26 cellular contexts compared by ENCODE assay signal in genomic region chr17:55903028-55903690, GRCh38.
"Had no signal": no experiment of that assay in that cellular context is flagged by ENCODE, and none has a peak within 500 bp of the region (broad histone marks: within the 10 kb centered on the region; RNA-seq: fewer than 3 reads in every experiment).

No MANE protein-coding gene starts in this region.

- H3K36me3 ChIP-seq: heart right ventricle, left lung, ovary, stomach, suprapubic skin, tibial artery, upper lobe of right lung had no signal

- DNase-seq: activated CD4-positive, alpha-beta T cell treated with anti-CD3 and anti-CD28 coated beads for 48 hours; activated CD4-positive, alpha-beta T cell treated with anti-CD3 and anti-CD28 coated beads, Interleukin-2, amount 50 U/mL, for 48 hours; activated CD8-positive, alpha-beta memory T cell treated with anti-CD3 and anti-CD28 coated beads, Interleukin-2, amount 50 U/mL, for 4 hours; activated gamma-delta T cell; activated naive CD4-positive, alpha-beta T cell treated with anti-CD3 and anti-CD28 coated beads, Interleukin-2, amount 50 U/mL, for 16 hours; activated T-cell treated with anti-CD3 and anti-CD28 coated beads, Interleukin-2, amount 50 U/mL, for 1 hour; amniotic stem cell; caudate nucleus; cortex of kidney; effector memory CD8-positive, alpha-beta T cell; erythroblast; foreskin keratinocyte; heart right ventricle; left lung; mesendoderm; naive B cell; ovary; psoas muscle; stimulated activated CD4-positive, alpha-beta T cell treated with anti-CD3 and anti-CD28 coated beads, Interleukin-15, amount 100 ng/mL, for 24 hours; stimulated activated CD4-positive, alpha-beta T cell treated with anti-CD3 and anti-CD28 coated beads, Interleukin-2, amount 100 ng/mL, for 24 hours; stimulated activated naive B cell treated with anti-CD40 and anti-IgM and Interleukin-4, amounts not matched to agents 10 μg/mL and 1 μg/mL and 100 μg/mL, for 72 hours; stomach; tibial artery; upper lobe of right lung had no signal

- H3K9me3 ChIP-seq: ovary, psoas muscle, stomach, suprapubic skin, tibial artery, upper lobe of right lung had no signal

- H3K4me1 ChIP-seq: foreskin keratinocyte, heart right ventricle, left lung, psoas muscle, stomach, suprapubic skin, tibial artery, upper lobe of right lung had no signal

- H3K4me3 ChIP-seq: heart right ventricle, left lung, lung, ovary, psoas muscle, stomach, suprapubic skin, tibial artery, upper lobe of right lung had no signal

- ATAC-seq: effector memory CD8-positive, alpha-beta T cell; foreskin keratinocyte; heart right ventricle; left lung; psoas muscle; stimulated activated naive B cell treated with anti-CD40 and anti-IgM and Interleukin-4, amounts not matched to agents 10 μg/mL and 1 μg/mL and 100 μg/mL, for 72 hours; upper lobe of right lung had no signal

- H3K27me3 ChIP-seq: foreskin keratinocyte, left lung, ovary, suprapubic skin, tibial artery, upper lobe of right lung had no signal

- H3K27ac ChIP-seq: foreskin keratinocyte, heart right ventricle, left lung, ovary, psoas muscle, stomach, suprapubic skin, tibial artery, upper lobe of right lung had no signal
